Comparison of ENCODE assay signal across 1 cellular context in the genomic region with DNA sequence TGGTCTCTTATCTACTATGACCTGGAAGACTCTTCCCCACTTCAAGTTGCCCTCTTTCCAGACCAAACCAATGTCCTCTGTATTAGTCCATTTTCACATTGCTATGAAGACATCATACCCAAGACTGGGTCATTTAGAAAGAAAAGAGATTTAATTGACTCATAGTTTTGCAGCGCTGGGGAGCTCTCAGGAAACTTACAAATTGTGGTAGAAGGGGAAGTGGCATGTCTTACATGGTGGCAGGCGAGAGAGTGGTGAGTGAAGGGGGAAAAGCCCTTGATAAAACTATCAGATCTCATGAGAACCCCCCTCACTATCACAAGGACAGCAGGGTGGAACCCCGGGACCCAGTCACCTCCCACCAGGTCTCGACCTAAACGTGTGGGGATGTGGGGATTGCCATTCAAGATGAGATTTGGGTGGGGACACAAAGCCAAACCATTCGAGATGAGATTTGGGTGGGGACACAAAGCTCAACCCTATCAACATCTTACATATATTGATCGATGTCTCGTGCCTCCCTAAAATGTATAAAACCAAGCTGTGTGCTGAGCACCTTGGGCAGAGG.
TF ChIP-seq lines count a peak whose summit lies in the region.

No MANE protein-coding gene starts in this region.

TF ChIP-seq in K562, 482 proteins besides CTCF, POLR2A, EP300 and RAD21 (continued from another document):
- TF ChIP-seq, protein P1, sequence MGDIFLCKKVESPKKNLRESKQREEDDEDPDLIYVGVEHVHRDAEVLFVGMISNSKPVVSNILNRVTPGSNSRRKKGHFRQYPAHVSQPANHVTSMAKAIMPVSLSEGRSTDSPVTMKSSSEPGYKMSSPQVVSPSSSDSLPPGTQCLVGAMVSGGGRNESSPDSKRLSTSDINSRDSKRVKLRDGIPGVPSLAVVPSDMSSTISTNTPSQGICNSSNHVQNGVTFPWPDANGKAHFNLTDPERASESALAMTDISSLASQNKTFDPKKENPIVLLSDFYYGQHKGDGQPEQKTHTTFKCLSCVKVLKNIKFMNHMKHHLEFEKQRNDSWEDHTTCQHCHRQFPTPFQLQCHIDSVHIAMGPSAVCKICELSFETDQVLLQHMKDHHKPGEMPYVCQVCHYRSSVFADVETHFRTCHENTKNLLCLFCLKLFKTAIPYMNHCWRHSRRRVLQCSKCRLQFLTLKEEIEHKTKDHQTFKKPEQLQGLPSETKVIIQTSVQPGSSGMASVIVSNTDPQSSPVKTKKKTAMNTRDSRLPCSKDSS (IDR thresholded peaks at IDR 0.05; ENCODE audit: low read depth, partially characterized antibody): peak; percentile 29
- TF ChIP-seq, protein P2, sequence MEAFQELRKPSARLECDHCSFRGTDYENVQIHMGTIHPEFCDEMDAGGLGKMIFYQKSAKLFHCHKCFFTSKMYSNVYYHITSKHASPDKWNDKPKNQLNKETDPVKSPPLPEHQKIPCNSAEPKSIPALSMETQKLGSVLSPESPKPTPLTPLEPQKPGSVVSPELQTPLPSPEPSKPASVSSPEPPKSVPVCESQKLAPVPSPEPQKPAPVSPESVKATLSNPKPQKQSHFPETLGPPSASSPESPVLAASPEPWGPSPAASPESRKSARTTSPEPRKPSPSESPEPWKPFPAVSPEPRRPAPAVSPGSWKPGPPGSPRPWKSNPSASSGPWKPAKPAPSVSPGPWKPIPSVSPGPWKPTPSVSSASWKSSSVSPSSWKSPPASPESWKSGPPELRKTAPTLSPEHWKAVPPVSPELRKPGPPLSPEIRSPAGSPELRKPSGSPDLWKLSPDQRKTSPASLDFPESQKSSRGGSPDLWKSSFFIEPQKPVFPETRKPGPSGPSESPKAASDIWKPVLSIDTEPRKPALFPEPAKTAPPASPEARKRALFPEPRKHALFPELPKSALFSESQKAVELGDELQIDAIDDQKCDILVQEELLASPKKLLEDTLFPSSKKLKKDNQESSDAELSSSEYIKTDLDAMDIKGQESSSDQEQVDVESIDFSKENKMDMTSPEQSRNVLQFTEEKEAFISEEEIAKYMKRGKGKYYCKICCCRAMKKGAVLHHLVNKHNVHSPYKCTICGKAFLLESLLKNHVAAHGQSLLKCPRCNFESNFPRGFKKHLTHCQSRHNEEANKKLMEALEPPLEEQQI (IDR thresholded peaks at IDR 0.05): peak; percentile 82
- TF ChIP-seq NFIC (IDR thresholded peaks at IDR 0.05): no peak
- no peak for TF ChIP-seq RFX1 (IDR thresholded peaks at IDR 0.05)
- no peak for TF ChIP-seq SIN3B (IDR thresholded peaks at IDR 0.05; ENCODE audit: low read depth)
